Comparison of ENCODE assay signal across 1 cellular context in genomic region chr6:112141707-112142106, GRCh38.
TF ChIP-seq lines count a peak whose summit lies in the region.

No MANE protein-coding gene starts in this region.

TF ChIP-seq in GM23338, 12 proteins besides CTCF, POLR2A, EP300 and RAD21 (continued from another document):
- TF ChIP-seq ETS1 (IDR thresholded peaks at IDR 0.05), result no peak
- TF ChIP-seq CREB1 (CRISPR knock-in tag; IDR thresholded peaks at IDR 0.05; ENCODE audit: low read depth), result no peak
- TF ChIP-seq ZNF114 (CRISPR knock-in tag; IDR thresholded peaks at IDR 0.05), result no peak
- TF ChIP-seq POLR2AphosphoS5 (IDR thresholded peaks at IDR 0.05; ENCODE audit: low read depth), result no peak
- TF ChIP-seq EZH2phosphoT487 (IDR thresholded peaks at IDR 0.05; ENCODE audit: unreplicated experiment), result no peak
- no peak for TF ChIP-seq REST (IDR thresholded peaks at IDR 0.05; ENCODE audit: unreplicated experiment)
- no peak for TF ChIP-seq ZNF462 (CRISPR knock-in tag; IDR thresholded peaks at IDR 0.05)
